23 cellular contexts compared by ENCODE assay signal in genomic region chr20:61257596-61257995, GRCh38. TPM values are rescaled to one million over a fixed set of nuclear protein-coding genes. Genes with fewer than 3 reads are reported as not detected.
"Had no signal": no experiment of that assay in that cellular context is flagged by ENCODE, and none has a peak within 500 bp of the region (broad histone marks: within the 10 kb centered on the region; RNA-seq: fewer than 3 reads in every experiment).

No MANE protein-coding gene starts in this region.

- FAIRE-seq: colon, frontal cortex, kidney, pancreas had no signal

- DNase-seq: dorsolateral prefrontal cortex; effector CD4-positive, alpha-beta T cell; kidney; left colon; left ventricle myocardium superior; lower lobe of right lung; natural killer cell; occipital lobe; pancreas; stimulated activated CD4-positive, alpha-beta T cell treated with anti-CD3 and anti-CD28 coated beads, Interleukin-12 subunit alpha, Interleukin-12 subunit beta, amount 100 ng/mL, for 4 hours; stimulated activated CD4-positive, alpha-beta T cell treated with anti-CD3 and anti-CD28 coated beads, Interleukin-1b, Interleukin-23, amount 100 ng/mL, for 48 hours; stimulated activated CD4-positive, alpha-beta T cell treated with anti-CD3 and anti-CD28 coated beads, Interleukin-4, amount 100 ng/mL, for 1 hour; stimulated activated CD8-positive, alpha-beta memory T cell treated with anti-CD3 and anti-CD28 coated beads, Interleukin-4, amount 100 ng/mL, for 48 hours; stimulated activated naive CD4-positive, alpha-beta T cell; stimulated activated naive CD8-positive, alpha-beta T cell treated with anti-CD3 and anti-CD28 coated beads, Interleukin-15, amount 100 ng/mL, for 72 hours; transverse colon; upper lobe of right lung; uterus had no signal

- H3K27ac ChIP-seq: dorsolateral prefrontal cortex, lower lobe of right lung, pancreas, right atrium auricular region, suprapubic skin, transverse colon, upper lobe of right lung, uterus had no signal

RNA-seq across cellular contexts. Expression of gene CDH4, which starts 5.5 kb away (rescaled TPM):
- total RNA-seq: left ventricle myocardium superior, mesenteric fat pad, transverse colon had no signal
